7 cellular contexts compared by ENCODE assay signal in genomic region chr14:23070262-23071129, GRCh38. TPM values are rescaled to one million over a fixed set of nuclear protein-coding genes. Genes with fewer than 3 reads are reported as not detected.
A peak's percentile ranks its signal among the peaks of the same experiment; 100 is the strongest.
DNase-seq lines count a peak whose midpoint lies in the region; ATAC-seq and TF ChIP-seq lines count a peak whose summit lies in the region.

No MANE protein-coding gene starts in this region.

- peaks cover 32% of the 10 kb centered on the region for H3K4me1 Mint-ChIP-seq in activated T-helper 17 cell treated with anti-CD3 and anti-CD28 coated beads, Interleukin-2, amount 50 U/mL, for 72 hours

- no peaks in the 10 kb centered on the region for H3K27me3 Mint-ChIP-seq in activated T-helper 17 cell treated with anti-CD3 and anti-CD28 coated beads, Interleukin-2, amount 50 U/mL, for 72 hours

- no peak for TF ChIP-seq POLR2A in stomach (IDR thresholded peaks at IDR 0.05)

- no peaks in the 10 kb centered on the region for H3K27me3 ChIP-seq in iPS-18a (ENCODE audit: control insufficient read depth, insufficient read depth, low read length)
- H3K27me3 ChIP-seq in stomach, result no peaks in the 10 kb centered on the region

- H3K27ac ChIP-seq in iPS-18a (ENCODE audit: low read length) (peak overlapping the region; percentile 66), stomach (peak overlapping the region; percentile 9 to 89 (median 86))

- TF ChIP-seq CTCF in stomach (IDR thresholded peaks at IDR 0.05), result no peak

- peaks cover 100% of the 10 kb centered on the region for H3K36me3 Mint-ChIP-seq in activated T-helper 17 cell treated with anti-CD3 and anti-CD28 coated beads, Interleukin-2, amount 50 U/mL, for 72 hours (ENCODE audit: low read depth)

- POLR2A ChIA-PET in HEK293T (lab: Yijun Ruan, JAX), result interaction anchor here (0.5 to 3.4 kb wide), 7 partner anchors 13 to 92 kb away, joined by 3 to 71 read pairs (median 4); partner anchors contain the start of genes ACIN1, C14orf119 and CDH24

- H3K4me1 ChIP-seq in iPS-18a (ENCODE audit: control insufficient read depth, low read depth, low read length) (peaks cover 33% of the 10 kb centered on the region), stomach (peaks cover 33 to 65% (median 52%) of the 10 kb centered on the region in 4 donors)

- peaks cover 67% of the 10 kb centered on the region for H3K36me3 ChIP-seq in iPS-18a (ENCODE audit: control insufficient read depth, low read depth, low read length)
- H3K36me3 ChIP-seq in stomach, result peaks cover 46 to 77% (median 74%) of the 10 kb centered on the region in 4 donors

- H3K4me3 Mint-ChIP-seq in activated T-helper 17 cell treated with anti-CD3 and anti-CD28 coated beads, Interleukin-2, amount 50 U/mL, for 72 hours, result peak overlapping the region; percentile 92

- H3K4me3 ChIP-seq in iPS-18a (ENCODE audit: low read length) (peak overlapping the region; percentile 83), stomach (peak overlapping the region; percentile 47 to 68 (median 63))

- H3K9me3 ChIP-seq in iPS-18a (ENCODE audit: control insufficient read depth, low read depth, low read length) (no peaks in the 10 kb centered on the region), stomach (no peaks in the 10 kb centered on the region)

- no peak for ATAC-seq in activated T-helper 17 cell treated with anti-CD3 and anti-CD28 coated beads, Interleukin-2, amount 50 U/mL, for 72 hours (replicated peaks)
- ATAC-seq in GM18873 (IDR thresholded peaks at IDR 0.05; ENCODE audit: low FRiP score, unreplicated experiment), result no peak
- no peak for ATAC-seq in GM21423 (IDR thresholded peaks at IDR 0.05; ENCODE audit: unreplicated experiment)

- CTCF ChIA-PET in HEK293T (lab: Yijun Ruan, JAX), result interaction anchor here (0.6 to 2.1 kb wide), 8 partner anchors 8 to 112 kb away, joined by 3 to 12 read pairs (median 8); partner anchors contain the start of genes ACIN1 and C14orf119

- no peaks in the 10 kb centered on the region for H3K9me3 Mint-ChIP-seq in activated T-helper 17 cell treated with anti-CD3 and anti-CD28 coated beads, Interleukin-2, amount 50 U/mL, for 72 hours

- DNase-seq in HEK293T (ENCODE audit: extremely low spot score) (no peak), stomach (no peak), LoVo (ENCODE audit: low spot score) (no peak)

- intact Hi-C loops in stomach (cut with DNase I; ENCODE audit: low total_unique reads), result no loop called here

- peak overlapping the region; percentile 97 for H3K27ac Mint-ChIP-seq in activated T-helper 17 cell treated with anti-CD3 and anti-CD28 coated beads, Interleukin-2, amount 50 U/mL, for 72 hours

- no peak for TF ChIP-seq EP300 in stomach (IDR thresholded peaks at IDR 0.05)

- WGBS in stomach, 5 donors, result 5 to 11% (median 7%) methylated on average over 10 of the region's 10 CpGs

- H3K9ac ChIP-seq in iPS-18a (ENCODE audit: low read length), result peak overlapping the region; percentile 88

TF ChIP-seq in HEK293T, 16 proteins besides CTCF, POLR2A, EP300 and RAD21:
- TF ChIP-seq, protein P1, sequence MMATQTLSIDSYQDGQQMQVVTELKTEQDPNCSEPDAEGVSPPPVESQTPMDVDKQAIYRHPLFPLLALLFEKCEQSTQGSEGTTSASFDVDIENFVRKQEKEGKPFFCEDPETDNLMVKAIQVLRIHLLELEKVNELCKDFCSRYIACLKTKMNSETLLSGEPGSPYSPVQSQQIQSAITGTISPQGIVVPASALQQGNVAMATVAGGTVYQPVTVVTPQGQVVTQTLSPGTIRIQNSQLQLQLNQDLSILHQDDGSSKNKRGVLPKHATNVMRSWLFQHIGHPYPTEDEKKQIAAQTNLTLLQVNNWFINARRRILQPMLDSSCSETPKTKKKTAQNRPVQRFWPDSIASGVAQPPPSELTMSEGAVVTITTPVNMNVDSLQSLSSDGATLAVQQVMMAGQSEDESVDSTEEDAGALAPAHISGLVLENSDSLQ (IDR thresholded peaks at IDR 0.05), result peak; percentile 53
- TF ChIP-seq SP1 (IDR thresholded peaks at IDR 0.05), result no peak
- TF ChIP-seq FOXA1 (IDR thresholded peaks at IDR 0.05), result no peak

RNA-seq across cellular contexts. Expression of gene CDH24, which starts 13.2 kb away (rescaled TPM):
- under 1 TPM; 0.48 TPM for total RNA-seq in activated T-helper 17 cell treated with anti-CD3 and anti-CD28 coated beads, Interleukin-2, amount 50 U/mL, for 72 hours
- 10 to 100 TPM in 1 of 5 donors, 1 to 10 TPM in 3, not detected in 1; 1.2 to 14.3 (median 4.8) TPM for total RNA-seq in stomach
- 1 to 10 TPM; 2.3 to 4.0 (median 3.2) TPM for polyA plus RNA-seq in stomach

RNA-seq across cellular contexts. Expression of gene ACIN1, which starts 24.4 kb away (rescaled TPM):
- 100 to 1,000 TPM; 187 to 214 TPM for total RNA-seq in activated T-helper 17 cell treated with anti-CD3 and anti-CD28 coated beads, Interleukin-2, amount 50 U/mL, for 72 hours
- 100 to 1,000 TPM; 114 to 232 (median 123) TPM for total RNA-seq in stomach
- 10 to 100 TPM; 37.1 to 86.4 (median 52.7) TPM for polyA plus RNA-seq in stomach

RNA-seq across cellular contexts. Expression of gene C14orf119, which starts 24.8 kb away (rescaled TPM):
- total RNA-seq in activated T-helper 17 cell treated with anti-CD3 and anti-CD28 coated beads, Interleukin-2, amount 50 U/mL, for 72 hours, result 10 to 100 TPM; 40.3 to 53.4 TPM
- total RNA-seq in stomach, result 10 to 100 TPM in 2 of 5 donors, 1 to 10 TPM in 2, not detected in 1; 1.8 to 25.2 (median 14.0) TPM
- 10 to 100 TPM; 27.4 to 51.8 (median 49.8) TPM for polyA plus RNA-seq in stomach

RNA-seq across cellular contexts. Expression of gene PSMB11, which starts 28.5 kb away (rescaled TPM):
- not detected for total RNA-seq in activated T-helper 17 cell treated with anti-CD3 and anti-CD28 coated beads, Interleukin-2, amount 50 U/mL, for 72 hours
- total RNA-seq in stomach, result not detected
- polyA plus RNA-seq in stomach, result not detected

RNA-seq across cellular contexts. Expression of gene CIROP, which starts 34.3 kb away (rescaled TPM):
- not detected for total RNA-seq in activated T-helper 17 cell treated with anti-CD3 and anti-CD28 coated beads, Interleukin-2, amount 50 U/mL, for 72 hours
- not detected for total RNA-seq in stomach
- polyA plus RNA-seq in stomach, result not detected
